In the genomic region with DNA sequence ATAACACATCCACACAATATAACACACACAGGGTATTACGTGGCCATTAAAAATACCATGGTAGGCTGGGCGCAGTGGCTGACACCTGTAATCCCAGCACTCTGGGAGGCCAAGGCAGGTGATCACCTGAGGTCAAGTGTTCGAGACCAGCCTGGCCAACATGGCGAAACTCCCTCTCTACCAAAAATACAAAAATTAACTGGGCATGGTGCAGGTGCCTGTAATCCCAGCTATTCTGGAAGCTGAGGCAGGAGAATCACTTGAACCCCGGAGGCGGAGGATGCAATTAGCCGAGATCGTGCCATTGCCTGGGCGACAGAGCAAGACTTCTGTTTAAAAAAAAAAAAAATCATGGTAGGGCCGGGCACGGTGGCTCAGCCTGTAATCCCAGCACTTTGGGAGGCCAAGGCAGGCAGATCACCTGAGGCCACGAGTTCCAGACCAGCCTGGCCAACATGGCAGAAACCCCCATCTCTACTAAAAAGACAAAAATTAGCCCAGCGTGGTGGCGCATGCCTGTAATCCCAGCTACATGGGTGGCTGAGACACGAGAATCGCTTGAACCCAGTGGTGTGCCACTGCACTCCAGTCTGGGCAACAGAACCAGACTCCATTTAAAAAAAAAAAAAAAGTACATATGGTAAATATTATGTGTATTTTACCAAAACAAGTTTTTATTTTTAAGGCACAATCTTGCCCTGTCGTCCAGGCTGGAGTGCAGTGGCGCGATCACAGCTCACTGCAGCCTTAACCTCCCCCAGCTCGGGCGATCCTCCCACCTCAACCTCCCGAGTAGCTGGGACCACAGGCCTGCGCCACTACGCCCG, we compare ENCODE assay signal across 8 cellular contexts. TPM values are rescaled to one million over a fixed set of nuclear protein-coding genes. Genes with fewer than 3 reads are reported as not detected.
DNase-seq lines count a peak whose midpoint lies in the region; ATAC-seq and TF ChIP-seq lines count a peak whose summit lies in the region.

No MANE protein-coding gene starts in this region.

- H3K4me3 ChIP-seq in GM12865 (ENCODE audit: low read depth, low read length) (peak overlapping the region; percentile 80), fibroblast of villous mesenchyme (ENCODE audit: low read depth, low read length) (peak overlapping the region; percentile 82), retinal pigment epithelial cell (ENCODE audit: low read length) (peak overlapping the region; percentile 57)

- H3K36me3 Mint-ChIP-seq in T-helper 17 cell (ENCODE audit: low read depth), result peaks cover 2% of the 10 kb centered on the region

- CTCF ChIA-PET in GM10248 (lab: Yijun Ruan, JAX), result interaction anchor here (0.6 to 8.4 kb wide), 38 partner anchors 9 to 650 kb away, joined by 3 to 188 read pairs (median 4); a partner anchor contains a TSS

- peak overlapping the region; percentile 90 for H3K4me3 Mint-ChIP-seq in T-helper 17 cell

- peaks cover 24% of the 10 kb centered on the region for H3K4me1 Mint-ChIP-seq in T-helper 17 cell

- H3K27me3 Mint-ChIP-seq in T-helper 17 cell, result no peaks in the 10 kb centered on the region

- peak overlapping the region; percentile 87 for H3K27ac Mint-ChIP-seq in T-helper 17 cell

- no peaks in the 10 kb centered on the region for H3K9me3 ChIP-seq in T-helper 17 cell (ENCODE audit: control insufficient read depth, low read length, poor library complexity, severe bottlenecking)

- DNase-seq in GM12865 (ENCODE audit: low read depth) (no peak), T-helper 17 cell (no peak), fibroblast of villous mesenchyme (ENCODE audit: low read depth) (no peak), retinal pigment epithelial cell (ENCODE audit: low read depth) (no peak), globus pallidus (ENCODE audit: low spot score) (no peak), EL (no peak), NCI-H510A (lab: John Stamatoyannopoulos, UW) (no peak), GM10248 (ENCODE audit: extremely low spot score) (no peak)

- ATAC-seq in T-helper 17 cell, result no peak

- POLR2A ChIA-PET in GM10248 (lab: Yijun Ruan, JAX), result interaction anchor here (0.6 to 1.4 kb wide), 22 partner anchors 24 to 586 kb away, joined by 3 to 24 read pairs (median 4); a partner anchor contains a TSS

- TF ChIP-seq CTCF in GM12865 (IDR thresholded peaks at IDR 0.05; ENCODE audit: insufficient read depth, low read depth, low read length, missing control alignments), result no peak
- TF ChIP-seq CTCF in fibroblast of villous mesenchyme (IDR thresholded peaks at IDR 0.05; ENCODE audit: insufficient read depth, low read depth, low read length), result no peak
- TF ChIP-seq CTCF in retinal pigment epithelial cell (conservative IDR thresholded peaks at IDR 0.05; ENCODE audit: low read depth, low read length), result no peak
- TF ChIP-seq CTCF in GM10248 (IDR thresholded peaks at IDR 0.05; ENCODE audit: control extremely low read depth, extremely low read depth, low read depth, missing control alignments), result no peak

RNA-seq across cellular contexts. Expression of a gene that starts 24.0 kb away (rescaled TPM):
- total RNA-seq in T-helper 17 cell (under 1 TPM; 0.17 to 0.21 TPM), fibroblast of villous mesenchyme (1.3 and 1.6 TPM in 2 replicates)

RNA-seq across cellular contexts. Expression of a gene that starts 37.3 kb away (rescaled TPM):
- total RNA-seq in T-helper 17 cell (10 to 100 TPM; 51.4 to 52.5 TPM), fibroblast of villous mesenchyme (10.3 and 10.4 TPM in 2 replicates)

RNA-seq across cellular contexts. Expression of a gene that starts 37.5 kb away (rescaled TPM):
- 10 to 100 TPM; 60.4 to 73.4 TPM for total RNA-seq in T-helper 17 cell
- 9.3 and 15.1 TPM in 2 replicates for total RNA-seq in fibroblast of villous mesenchyme
